11 cellular contexts compared by ENCODE assay signal in the genomic region with DNA sequence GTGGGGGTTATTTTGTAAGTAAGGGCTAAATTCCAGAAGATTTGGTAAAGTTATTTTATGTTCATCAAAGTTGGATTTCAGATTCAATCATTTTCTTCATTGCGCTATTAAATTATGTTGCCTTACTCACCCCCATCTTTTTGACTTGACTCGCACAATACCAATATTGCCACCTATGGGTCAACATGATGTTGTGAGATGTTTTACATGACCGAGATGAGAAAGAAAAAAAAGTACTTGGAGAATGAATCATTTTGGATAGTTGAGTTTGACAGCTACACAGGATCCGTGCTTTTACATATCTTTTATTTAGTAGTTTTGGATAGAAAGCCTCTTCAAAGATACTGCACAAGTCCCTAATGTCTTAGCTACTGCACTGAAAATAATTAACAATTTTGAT.
DNase-seq lines count a peak whose midpoint lies in the region; ATAC-seq, FAIRE-seq and TF ChIP-seq lines count a peak whose summit lies in the region.
"Had no signal": no experiment of that assay in that cellular context is flagged by ENCODE, and none has a peak within 500 bp of the region (broad histone marks: within the 10 kb centered on the region; RNA-seq: fewer than 3 reads in every experiment).

No MANE protein-coding gene starts in this region.

- no peak overlapping the region for H3K9ac ChIP-seq in mesendoderm (ENCODE audit: low read length)

- DNase-seq in DMS53 (lab: John Stamatoyannopoulos, UW), result peak; percentile 53
- peak; percentile 1 for DNase-seq in HTR-8/SVneo (ENCODE audit: insufficient read length, low spot score)
- DNase-seq in astrocyte of the hippocampus (ENCODE audit: low read depth, low spot score), result peak; percentile 12
- peak; percentile 61 for DNase-seq in mesendoderm
- no peak for DNase-seq in retina
- DNase-seq: GOT3 had no signal

- H3K4me2 ChIP-seq in mesendoderm (ENCODE audit: low read length), result no peak overlapping the region

- no peak for FAIRE-seq in HTR-8/SVneo (lab: Jason Lieb, UNC)

- H3K4me1 ChIP-seq in mesendoderm (ENCODE audit: control insufficient read depth, low read depth, low read length), result peaks cover 7% of the 10 kb centered on the region

- no peaks in the 10 kb centered on the region for H3K27me3 Mint-ChIP-seq in stimulated activated memory B cell treated with anti-CD40 and anti-IgM and Interleukin-4, amounts not matched to agents 10 μg/mL and 1 μg/mL and 100 μg/mL, for 72 hours

- H4K8ac ChIP-seq in mesendoderm (ENCODE audit: low read depth, low read length), result no peak overlapping the region

- ATAC-seq in stimulated activated memory B cell treated with anti-CD40 and anti-IgM and Interleukin-4, amounts not matched to agents 10 μg/mL and 1 μg/mL and 100 μg/mL, for 72 hours, result no peak
- ATAC-seq in GM18505 (IDR thresholded peaks at IDR 0.05; ENCODE audit: unreplicated experiment) (no peak), GM21447 (IDR thresholded peaks at IDR 0.05; ENCODE audit: unreplicated experiment) (no peak)

- no peak overlapping the region for H2AK5ac ChIP-seq in mesendoderm (ENCODE audit: low read length)

- no peaks in the 10 kb centered on the region for H3K36me3 ChIP-seq in mesendoderm (ENCODE audit: control insufficient read depth, insufficient read depth, low read length)
- H3K36me3 ChIP-seq: SJSA1 had no signal

- H4K5ac ChIP-seq in mesendoderm (ENCODE audit: low read length), result no peak overlapping the region

- no peak overlapping the region for H2BK15ac ChIP-seq in mesendoderm (replicated peaks; ENCODE audit: low read depth)

- no peaks in the 10 kb centered on the region for H3K36me3 Mint-ChIP-seq in stimulated activated memory B cell treated with anti-CD40 and anti-IgM and Interleukin-4, amounts not matched to agents 10 μg/mL and 1 μg/mL and 100 μg/mL, for 72 hours

- no peaks in the 10 kb centered on the region for H3K27me3 ChIP-seq in mesendoderm (ENCODE audit: insufficient read depth, low read length, poor library complexity)
- H3K27me3 ChIP-seq: SJSA1 had no signal

- H3K9me3 Mint-ChIP-seq in stimulated activated memory B cell treated with anti-CD40 and anti-IgM and Interleukin-4, amounts not matched to agents 10 μg/mL and 1 μg/mL and 100 μg/mL, for 72 hours, result no peaks in the 10 kb centered on the region

- no peak overlapping the region for H3K4me3 ChIP-seq in mesendoderm (ENCODE audit: low read length)
- H3K4me3 ChIP-seq: coronary artery, SJSA1 had no signal

- no peak overlapping the region for H3K4ac ChIP-seq in mesendoderm (ENCODE audit: low read depth, low read length)

- no peak overlapping the region for H2BK5ac ChIP-seq in mesendoderm (ENCODE audit: low read length)

- no peak overlapping the region for H3K27ac Mint-ChIP-seq in stimulated activated memory B cell treated with anti-CD40 and anti-IgM and Interleukin-4, amounts not matched to agents 10 μg/mL and 1 μg/mL and 100 μg/mL, for 72 hours

- no peak for TF ChIP-seq POLR2A in GM18505 (IDR thresholded peaks at IDR 0.05; ENCODE audit: borderline replicate concordance, extremely low read depth, insufficient read depth, insufficient read length)

- no peaks in the 10 kb centered on the region for H3K79me2 ChIP-seq in mesendoderm (ENCODE audit: control insufficient read depth, insufficient read depth, low read length)

- H3K23ac ChIP-seq in mesendoderm (ENCODE audit: low read length), result no peak overlapping the region

- H2BK120ac ChIP-seq in mesendoderm (ENCODE audit: low read depth, low read length), result no peak overlapping the region

- H3K79me1 ChIP-seq in mesendoderm (ENCODE audit: low read length), result no peaks in the 10 kb centered on the region

- no peak overlapping the region for H3K27ac ChIP-seq in mesendoderm (ENCODE audit: low read depth, low read length)
- H3K27ac ChIP-seq: coronary artery, SJSA1 had no signal

- no CpG with 5 or more reads among the region's 4 CpGs for WGBS in mesendoderm (ENCODE audit: extremely low coverage, insufficient coverage, low lambda C conversion rate)

- H3K4me1 Mint-ChIP-seq in stimulated activated memory B cell treated with anti-CD40 and anti-IgM and Interleukin-4, amounts not matched to agents 10 μg/mL and 1 μg/mL and 100 μg/mL, for 72 hours, result no peaks in the 10 kb centered on the region

- H3K56ac ChIP-seq in mesendoderm (ENCODE audit: low read length), result no peak overlapping the region

- H3K4me3 Mint-ChIP-seq in stimulated activated memory B cell treated with anti-CD40 and anti-IgM and Interleukin-4, amounts not matched to agents 10 μg/mL and 1 μg/mL and 100 μg/mL, for 72 hours, result no peak overlapping the region

- H3K18ac ChIP-seq in mesendoderm (ENCODE audit: low read length), result no peak overlapping the region
